In genomic region chr7:2972531-2973161, GRCh38 we compare ENCODE assay signal across 12 cellular contexts.
DNase-seq lines count a peak whose midpoint lies in the region; ATAC-seq and TF ChIP-seq lines count a peak whose summit lies in the region.
"Had no signal": no experiment of that assay in that cellular context is flagged by ENCODE, and none has a peak within 500 bp of the region (broad histone marks: within the 10 kb centered on the region; RNA-seq: fewer than 3 reads in every experiment).

No MANE protein-coding gene starts in this region.

- peaks cover 3 to 27% (median 4%) of the 10 kb centered on the region in 3 experiments for H3K36me3 ChIP-seq in naive thymus-derived CD4-positive, alpha-beta T cell (ENCODE audit: control insufficient read depth in 2 of 3, insufficient read depth in 3 of 3, low read length in 3 of 3)

- DNase-seq in T-cell = peak in 1 of 34 experiments; percentile 14
- DNase-seq in naive thymus-derived CD4-positive, alpha-beta T cell = peak in 1 of 9 donors; percentile 13
- no peak for DNase-seq in RPMI8226
- no peak for DNase-seq in MV-4-11 (lab: John Stamatoyannopoulos, UW)
- no peak for DNase-seq in stimulated activated naive CD4-positive, alpha-beta T cell (lab: John Stamatoyannopoulos, UW)
- DNase-seq: foreskin fibroblast, left cardiac atrium, NCI-H1092, NCI-H526 had no signal

- peaks cover 24% of the 10 kb centered on the region for H3K36me3 Mint-ChIP-seq in T-cell
- peaks cover 1 to 20% (median 14%) of the 10 kb centered on the region in 5 donors for H3K36me3 Mint-ChIP-seq in naive thymus-derived CD4-positive, alpha-beta T cell

- no peaks in the 10 kb centered on the region for H3K4me1 ChIP-seq in naive thymus-derived CD4-positive, alpha-beta T cell (ENCODE audit: control insufficient read depth in 2 of 2, insufficient read depth in 2 of 2, low read length in 2 of 2)

- ATAC-seq in GM18505 (IDR thresholded peaks at IDR 0.05; ENCODE audit: unreplicated experiment) (peak; percentile 13), GM21367 (IDR thresholded peaks at IDR 0.05; ENCODE audit: unreplicated experiment) (peak; percentile 19), T-cell (replicated peaks in 1 of 4) (no peak)
- no peak for ATAC-seq in naive thymus-derived CD4-positive, alpha-beta T cell
- ATAC-seq: left cardiac atrium had no signal

- CTCF ChIA-PET in T-cell (lab: Charles Lee) = no interaction called here
- CTCF ChIA-PET in naive thymus-derived CD4-positive, alpha-beta T cell (lab: Charles Lee) = interaction anchor here (0.6 kb wide), 1 partner anchor 48 kb away, joined by 3 read pairs; no protein-coding TSS in a partner anchor

- POLR2A ChIA-PET in T-cell (lab: Charles Lee) = no interaction called here
- POLR2A ChIA-PET in naive thymus-derived CD4-positive, alpha-beta T cell (lab: Charles Lee) = interaction anchor here (0.6 to 1.6 kb wide), 2 partner anchors 8 to 625 kb away, joined by 3 to 7 read pairs; no protein-coding TSS in a partner anchor

- H3K27ac Mint-ChIP-seq in T-cell = peak overlapping the region; percentile 79 to 86
- peak overlapping the region; percentile 31 to 84 (median 80) for H3K27ac Mint-ChIP-seq in naive thymus-derived CD4-positive, alpha-beta T cell

- no peak overlapping the region for H3K4me3 ChIP-seq in naive thymus-derived CD4-positive, alpha-beta T cell (ENCODE audit: low read length)

- H3K9me3 Mint-ChIP-seq in T-cell = no peaks in the 10 kb centered on the region
- peaks cover 0 to 4% (median 0%) of the 10 kb centered on the region in 11 donors for H3K9me3 Mint-ChIP-seq in naive thymus-derived CD4-positive, alpha-beta T cell

- no peaks in the 10 kb centered on the region for H3K9me3 ChIP-seq in naive thymus-derived CD4-positive, alpha-beta T cell (ENCODE audit: control insufficient read depth in 2 of 3, low read length in 3 of 3)

- intact Hi-C loops in naive thymus-derived CD4-positive, alpha-beta T cell (cut with micrococcal nuclease) = no loop called here

- TF ChIP-seq POLR2A in GM18505 (IDR thresholded peaks at IDR 0.05; ENCODE audit: borderline replicate concordance, extremely low read depth, insufficient read depth, insufficient read length) = no peak

- H3K27ac ChIP-seq in naive thymus-derived CD4-positive, alpha-beta T cell (ENCODE audit: low read depth, low read length) = peak overlapping the region; percentile 37

- H3K27me3 ChIP-seq in naive thymus-derived CD4-positive, alpha-beta T cell (ENCODE audit: control insufficient read depth in 2 of 2, insufficient read depth in 2 of 2, low read length in 2 of 2) = no peaks in the 10 kb centered on the region

- peaks cover 34 to 39% (median 34%) of the 10 kb centered on the region in 3 donors for H3K4me1 Mint-ChIP-seq in T-cell
- H3K4me1 Mint-ChIP-seq in naive thymus-derived CD4-positive, alpha-beta T cell = peaks cover 15 to 49% (median 32%) of the 10 kb centered on the region in 7 donors
- H3K4me1 Mint-ChIP-seq: neural crest cell had no signal

- peak overlapping the region in 1 of 3 donors; percentile 60 for H3K4me3 Mint-ChIP-seq in T-cell
- peak overlapping the region in 8 of 10 donors; percentile 9 to 63 (median 38) for H3K4me3 Mint-ChIP-seq in naive thymus-derived CD4-positive, alpha-beta T cell
- H3K4me3 Mint-ChIP-seq: neural crest cell had no signal

- no peaks in the 10 kb centered on the region for H3K27me3 Mint-ChIP-seq in T-cell
- no peaks in the 10 kb centered on the region for H3K27me3 Mint-ChIP-seq in naive thymus-derived CD4-positive, alpha-beta T cell

Comparison
In these comparisons a context has a peak if more than half of its experiments do, and no peak if none do; other contexts are left out.
1. ATAC-seq: peak in GM18505 (single experiment) and GM21367 (single experiment); none in T-cell (0 of 4) and naive thymus-derived CD4-positive, alpha-beta T cell (single experiment).